26 cellular contexts compared by ENCODE assay signal in genomic region chr6:38389875-38390274, GRCh38.
"Had no signal": no experiment of that assay in that cellular context is flagged by ENCODE, and none has a peak within 500 bp of the region (broad histone marks: within the 10 kb centered on the region; RNA-seq: fewer than 3 reads in every experiment).

No MANE protein-coding gene starts in this region.

- H3K9me3 ChIP-seq: stomach, suprapubic skin, testis, thoracic aorta, thyroid gland, tibial artery, tibial nerve, transverse colon, upper lobe of left lung, upper lobe of right lung, uterus, vagina had no signal

- H3K4me1 ChIP-seq: stomach, testis, thyroid gland, transverse colon, upper lobe of left lung, upper lobe of right lung had no signal

- ATAC-seq: stimulated activated effector memory CD8-positive, alpha-beta T cell treated with anti-CD3 and anti-CD28 coated beads, Interleukin-12 subunit alpha, Interleukin-12 subunit beta, amount 100 ng/mL, for 72 hours; stimulated activated memory B cell treated with anti-CD40 and anti-IgM and Interleukin-4, amounts not matched to agents 10 μg/mL and 1 μg/mL and 100 μg/mL, for 72 hours; stimulated activated naive B cell treated with anti-CD40 and anti-IgM and Interleukin-4, amounts not matched to agents 10 μg/mL and 1 μg/mL and 100 μg/mL, for 72 hours; stimulated activated naive CD8-positive, alpha-beta T cell treated with anti-CD3 and anti-CD28 coated beads, Interleukin-15, amount 100 ng/mL, for 72 hours; stimulated activated naive CD8-positive, alpha-beta T cell treated with anti-CD3 and anti-CD28 coated beads, Interleukin-15, Interleukin-2, amounts not matched to agents 100 U/mL and 50 U/mL, for 24 hours; upper lobe of right lung had no signal

- H3K4me3 ChIP-seq: stomach, suprapubic skin, testis, thoracic aorta, thyroid gland, tibial artery, tibial nerve, transverse colon, upper lobe of left lung, upper lobe of right lung, uterus, vagina had no signal

- H3K27me3 ChIP-seq: stomach, suprapubic skin, testis, thyroid gland, tibial artery, tibial nerve, transverse colon, upper lobe of left lung, upper lobe of right lung, uterus, vagina had no signal

- DNase-seq: stimulated activated CD4-positive, alpha-beta T cell treated with anti-CD3 and anti-CD28 coated beads, Interleukin-2, amount 100 ng/mL, for 48 hours; stimulated activated CD4-positive, alpha-beta T cell treated with anti-CD3 and anti-CD28 coated beads, Interleukin-4, amount 100 ng/mL, for 1 hour; stimulated activated CD4-positive, alpha-beta T cell treated with anti-CD3 and anti-CD28 coated beads, Interleukin-4, amount 100 ng/mL, for 24 hours; stimulated activated CD4-positive, alpha-beta T cell treated with anti-CD3 and anti-CD28 coated beads, Interleukin-4, amount 100 ng/mL, for 4 hours; stimulated activated CD8-positive, alpha-beta memory T cell treated with anti-CD3 and anti-CD28 coated beads, Interleukin-4, amount 100 ng/mL, for 48 hours; stimulated activated naive B cell treated with anti-CD40 and anti-IgM and Interleukin-4, amounts not matched to agents 10 μg/mL and 1 μg/mL and 100 μg/mL, for 72 hours; stimulated activated naive CD4-positive, alpha-beta T cell; stimulated activated naive CD4-positive, alpha-beta T cell treated with Interleukin-2 at 50 U/mL for 16 hours; stimulated activated naive CD8-positive, alpha-beta T cell treated with anti-CD3 and anti-CD28 coated beads, Interleukin-15, amount 100 ng/mL, for 72 hours; stimulated activated naive CD8-positive, alpha-beta T cell treated with anti-CD3 and anti-CD28 coated beads, Interleukin-15, Interleukin-2, amounts not matched to agents 100 U/mL and 50 U/mL, for 24 hours; stomach; substantia nigra; testis; thyroid gland; tibial artery; transverse colon; trophoblast cell; upper lobe of left lung; upper lobe of right lung; uterus had no signal

- H3K36me3 ChIP-seq: stomach, suprapubic skin, thoracic aorta, thyroid gland, tibial artery, tibial nerve, transverse colon, upper lobe of left lung, upper lobe of right lung, uterus, vagina had no signal

- H3K27ac ChIP-seq: stomach, suprapubic skin, testis, thoracic aorta, thyroid gland, tibial artery, tibial nerve, transverse colon, upper lobe of left lung, upper lobe of right lung, uterus, vagina had no signal
